Comparison of ENCODE assay signal across 13 cellular contexts in genomic region chr13:41622545-41623429, GRCh38.
DNase-seq lines count a peak whose midpoint lies in the region; ATAC-seq, FAIRE-seq and TF ChIP-seq lines count a peak whose summit lies in the region.
"Had no signal": no experiment of that assay in that cellular context is flagged by ENCODE, and none has a peak within 500 bp of the region (broad histone marks: within the 10 kb centered on the region; RNA-seq: fewer than 3 reads in every experiment).

No MANE protein-coding gene starts in this region.

- TF ChIP-seq CTCF in endothelial cell of umbilical vein (IDR thresholded peaks at IDR 0.05; ENCODE audit: extremely low read depth in 1 of 2, insufficient read depth in 1 of 2, low read depth in 1 of 2, low read length in 2 of 2) (no peak), vagina (IDR thresholded peaks at IDR 0.05) (no peak)

- H3K9ac ChIP-seq in endothelial cell of umbilical vein (replicated peaks; ENCODE audit: extremely low read depth, insufficient read depth, low read length): no peak overlapping the region
- H3K9ac ChIP-seq: parathyroid adenoma had no signal

- no peak overlapping the region for H3K4me2 ChIP-seq in endothelial cell of umbilical vein (ENCODE audit: insufficient read depth, low read length)

- FAIRE-seq in endothelial cell of umbilical vein (lab: Jason Lieb, UNC): no peak

- CTCF ChIA-PET in endothelial cell of umbilical vein (lab: Charles Lee): interaction anchor here (1.2 to 1.8 kb wide), 2 partner anchors 27 to 30 kb away, joined by 3 to 4 read pairs; no protein-coding TSS in a partner anchor

- H2AFZ ChIP-seq in endothelial cell of umbilical vein (ENCODE audit: low read depth, low read length): no peak overlapping the region
- H2AFZ ChIP-seq: parathyroid adenoma had no signal

- intact Hi-C loops in endothelial cell of umbilical vein (cut with micrococcal nuclease) (no loop called here), vagina (cut with DNase I) (no loop called here)

- no peaks in the 10 kb centered on the region for H4K20me1 ChIP-seq in endothelial cell of umbilical vein (replicated peaks; ENCODE audit: control insufficient read depth, extremely low read depth, insufficient read depth, low read length)

- TF ChIP-seq POLR2A in endothelial cell of umbilical vein (IDR thresholded peaks at IDR 0.05; ENCODE audit: low read depth, low read length) (no peak), vagina (IDR thresholded peaks at IDR 0.05) (no peak)

- H3K27ac ChIP-seq in endothelial cell of umbilical vein (ENCODE audit: insufficient read depth, low read depth, low read length): no peak overlapping the region
- peak overlapping the region; percentile 89 for H3K27ac ChIP-seq in mesodermal cell (ENCODE audit: low read depth, low read length, severe bottlenecking)
- peak overlapping the region; percentile 75 for H3K27ac ChIP-seq in vagina
- H3K27ac ChIP-seq: parathyroid adenoma, SK-N-MC had no signal

- no peaks in the 10 kb centered on the region for H3K79me2 ChIP-seq in endothelial cell of umbilical vein (ENCODE audit: control insufficient read depth, insufficient read depth, low read length)
- H3K79me2 ChIP-seq: parathyroid adenoma had no signal

- POLR2A ChIA-PET in endothelial cell of umbilical vein (lab: Charles Lee): no interaction called here

- H3K4me1 ChIP-seq in endothelial cell of umbilical vein (ENCODE audit: control insufficient read depth, extremely low read depth, insufficient read depth, low read length) (no peaks in the 10 kb centered on the region), mesodermal cell (ENCODE audit: control insufficient read depth, insufficient read depth, low read length, poor library complexity, severe bottlenecking) (peaks cover 23% of the 10 kb centered on the region), vagina (peaks cover 24% of the 10 kb centered on the region)
- H3K4me1 ChIP-seq: parathyroid adenoma had no signal

- no peaks in the 10 kb centered on the region for H3K36me3 ChIP-seq in endothelial cell of umbilical vein (ENCODE audit: control insufficient read depth in 2 of 2, extremely low read depth in 1 of 2, insufficient read depth in 2 of 2, low read length in 2 of 2)
- H3K36me3 ChIP-seq in mesodermal cell (ENCODE audit: control insufficient read depth, insufficient read depth, low read length): no peaks in the 10 kb centered on the region
- no peaks in the 10 kb centered on the region for H3K36me3 ChIP-seq in vagina

- DNase-seq in LHCN-M2 (ENCODE audit: low read depth) (peak; percentile 78), endothelial cell of umbilical vein (ENCODE audit: low read depth, low spot score) (peak; percentile 36), vagina (ENCODE audit: extremely low spot score in 2 of 2) (no peak), GM19240 (ENCODE audit: insufficient read length, low spot score) (no peak), NCI-H526 treated with DMSO at 0.1 percent for 48 hours (lab: John Stamatoyannopoulos, UW) (no peak)
- DNase-seq: activated CD4-positive, alpha-beta T cell treated with anti-CD3 and anti-CD28 coated beads for 36 hours; activated naive CD4-positive, alpha-beta T cell treated with Interleukin-2 at 50 U/mL for 16 hours; effector memory CD8-positive, alpha-beta T cell; immature natural killer cell had no signal

- 75 to 100% methylated on average over 1 of the region's 6 CpGs for WGBS in mesodermal cell (ENCODE audit: insufficient coverage in 2 of 2), 2 experiments

- H3K9me3 ChIP-seq in endothelial cell of umbilical vein (replicated peaks; ENCODE audit: control insufficient read depth, insufficient read depth, low read length) (no peaks in the 10 kb centered on the region), mesodermal cell (ENCODE audit: control insufficient read depth, low read length) (peaks cover 6% of the 10 kb centered on the region), vagina (no peaks in the 10 kb centered on the region)

- dilution Hi-C loops in endothelial cell of umbilical vein (cut with MboI; ENCODE audit: extremely low pct_ligation_motif_present, low sequenced_read_pairs): no loop called here

- H3K9me1 ChIP-seq in endothelial cell of umbilical vein (replicated peaks; ENCODE audit: control insufficient read depth, extremely low read depth, insufficient read depth, low read length): no peaks in the 10 kb centered on the region

- ATAC-seq in GM18873 (IDR thresholded peaks at IDR 0.05; ENCODE audit: low FRiP score, unreplicated experiment): no peak
- ATAC-seq: activated CD4-positive, alpha-beta T cell treated with anti-CD3 and anti-CD28 coated beads for 36 hours; effector memory CD8-positive, alpha-beta T cell had no signal

- H3K27me3 ChIP-seq in endothelial cell of umbilical vein (ENCODE audit: control insufficient read depth in 2 of 2, insufficient read depth in 2 of 2, low read length in 2 of 2): no peaks in the 10 kb centered on the region
- no peaks in the 10 kb centered on the region for H3K27me3 ChIP-seq in vagina

- no TSS peak for BruUV-seq in endothelial cell of umbilical vein (replicated peaks; lab: Mats Ljungman, UMichigan)

- H3K4me3 ChIP-seq in endothelial cell of umbilical vein (replicated peaks in 1 of 3; ENCODE audit: insufficient read depth in 1 of 3, low read depth in 1 of 3, low read length in 3 of 3): no peak overlapping the region
- H3K4me3 ChIP-seq in mesodermal cell (ENCODE audit: extremely low read depth, insufficient read depth, low read length, poor library complexity, severe bottlenecking): no peak overlapping the region
- H3K4me3 ChIP-seq in vagina: no peak overlapping the region
- H3K4me3 ChIP-seq: SK-N-MC had no signal

TF ChIP-seq in endothelial cell of umbilical vein, 7 proteins besides CTCF, POLR2A, EP300 and RAD21:
- TF ChIP-seq FOS (IDR thresholded peaks at IDR 0.05; ENCODE audit: borderline replicate concordance, insufficient read depth, low read length) (peak; percentile 14), JUN (IDR thresholded peaks at IDR 0.05; ENCODE audit: borderline replicate concordance, insufficient read depth, insufficient read length, low read depth) (no peak)
TF ChIP-seq in endothelial cell of umbilical vein: peak in this region for 1.

Comparison
In these comparisons a context has a peak if more than half of its experiments do, and no peak if none do; other contexts are left out.
1. DNase-seq: peak in LHCN-M2 (single experiment) and endothelial cell of umbilical vein (single experiment); none in vagina (0 of 2), GM19240 (single experiment) and NCI-H526 treated with DMSO at 0.1 percent for 48 hours (single experiment).